ENCODE assay signal across 8 cellular contexts in the genomic region with DNA sequence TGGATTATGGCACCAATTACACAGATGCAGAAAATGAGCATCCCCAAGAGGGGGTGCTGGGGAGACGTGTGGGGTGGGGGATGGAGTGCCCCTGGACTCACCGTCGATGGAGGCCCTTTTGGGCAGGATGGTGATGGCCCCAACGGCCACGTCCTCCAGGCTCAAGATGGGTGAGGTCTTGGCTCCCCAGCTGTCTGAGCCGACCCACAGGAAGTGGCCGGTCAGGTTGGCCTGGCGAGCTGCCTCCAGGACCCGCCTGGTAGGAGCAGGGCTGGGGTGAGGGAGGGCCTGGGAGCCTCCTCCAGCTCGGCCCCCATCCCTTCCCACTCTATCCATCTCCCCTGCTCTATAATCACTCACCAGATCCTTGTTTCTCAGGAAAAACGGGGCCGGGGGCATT. TPM values are rescaled to one million over a fixed set of nuclear protein-coding genes. Genes with fewer than 3 reads are reported as not detected.
"Had no signal": no experiment of that assay in that cellular context is flagged by ENCODE, and none has a peak within 500 bp of the region (broad histone marks: within the 10 kb centered on the region; RNA-seq: fewer than 3 reads in every experiment).

No MANE protein-coding gene starts in this region.

- H3K4me3 ChIP-seq: GM23338 had no signal

- DNase-seq: H9, HCEC 1CT, KBM-7 had no signal

- H2AFZ ChIP-seq: GM23338 had no signal

- H3K4me2 ChIP-seq: GM23338 had no signal

RNA-seq across cellular contexts. Expression of gene GRM6, which starts 4.6 kb away (rescaled TPM):
- total RNA-seq: GM23338, H1, H9, HepG2, HT-29 had no signal
- polyA plus RNA-seq: H1, HepG2, IgD-negative memory B cell had no signal

RNA-seq across cellular contexts. Expression of gene ZNF879, which starts 33.1 kb away (rescaled TPM):
- total RNA-seq: HT-29 had no signal

RNA-seq across cellular contexts. Expression of gene ZNF454, which starts 49.5 kb away (rescaled TPM):
- total RNA-seq: H9, HepG2, HT-29 had no signal
- polyA plus RNA-seq: IgD-negative memory B cell had no signal
